17 cellular contexts compared by ENCODE assay signal in the genomic region with DNA sequence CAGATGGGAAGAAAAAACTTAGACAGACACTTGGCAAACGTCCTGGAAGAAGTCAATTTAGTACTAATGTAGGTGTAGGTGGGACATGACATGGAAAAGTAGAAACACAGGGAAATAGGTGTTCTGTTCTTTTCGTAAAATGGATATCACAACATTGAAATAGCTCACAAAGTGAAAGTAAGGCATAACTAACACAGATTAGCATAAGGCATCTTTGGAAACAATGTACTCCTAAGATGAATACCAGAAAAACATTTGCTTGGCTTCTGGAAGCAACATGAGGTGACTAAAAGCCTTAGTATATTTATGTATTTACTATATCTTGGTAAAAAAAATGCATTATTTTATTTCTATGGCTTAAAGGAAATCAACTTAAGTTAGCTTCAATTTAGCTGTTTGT.
DNase-seq lines count a peak whose midpoint lies in the region; ATAC-seq and TF ChIP-seq lines count a peak whose summit lies in the region.
"Had no signal": no experiment of that assay in that cellular context is flagged by ENCODE, and none has a peak within 500 bp of the region (broad histone marks: within the 10 kb centered on the region; RNA-seq: fewer than 3 reads in every experiment).

No MANE protein-coding gene starts in this region.

- H4K20me1 ChIP-seq in DND-41 (ENCODE audit: insufficient read depth, low read length): no peaks in the 10 kb centered on the region

- no peak for DNase-seq in DND-41
- DNase-seq in Panc1 (ENCODE audit: low read depth, low spot score): no peak
- DNase-seq in foreskin fibroblast: no peak
- no peak for DNase-seq in right lobe of liver
- no peak for DNase-seq in AG08395 (ENCODE audit: low spot score)
- no peak for DNase-seq in NCI-H1930 (lab: John Stamatoyannopoulos, UW)
- DNase-seq: activated CD4-positive, alpha-beta T cell treated with anti-CD3 and anti-CD28 coated beads for 1 hour; activated naive CD8-positive, alpha-beta T cell treated with anti-CD3 and anti-CD28 coated beads for 36 hours; brain microvascular endothelial cell; Caco-2; gastrocnemius medialis; kidney glomerular epithelial cell; Peyer's patch had no signal

- 53% methylated on average over 2 of the region's 2 CpGs for WGBS in right lobe of liver (ENCODE audit: insufficient coverage, low coverage, low lambda C conversion rate, missing lambda C conversion rate)

- ATAC-seq in DND-41 (ENCODE audit: insufficient read depth, low read depth) (no peak), Panc1 (no peak), right lobe of liver (no peak), HG02885 (IDR thresholded peaks at IDR 0.05; ENCODE audit: poor library complexity, unreplicated experiment) (no peak)
- ATAC-seq: gastrocnemius medialis; GM23338; natural killer cell treated with Interleukin-12 subunit alpha and Interleukin-12 subunit beta and Interleukin-15 and Interleukin-18, amount 100 ng/mL, for 72 hours had no signal

- in situ Hi-C loops in Panc1 (cut with HindIII; ENCODE audit: low pct_unique_long_range_greater_than_20kb, low sequenced_read_pairs): no loop called here

- CTCF ChIA-PET in Panc1 (lab: Charles Lee): no interaction called here

- H3K9ac ChIP-seq in DND-41 (ENCODE audit: low read depth, low read length) (no peak overlapping the region), subcutaneous abdominal adipose tissue (ENCODE audit: low read length in 5 of 5) (no peak overlapping the region)

- intact Hi-C loops in Panc1 (cut with micrococcal nuclease; ENCODE audit: unreplicated experiment) (no loop called here), right lobe of liver (cut with DNase I) (no loop called here)

- TF ChIP-seq POLR2A in right lobe of liver (IDR thresholded peaks at IDR 0.05): no peak

- POLR2A ChIA-PET in Panc1 (lab: Charles Lee): no interaction called here

- no TSS peak for BruUV-seq in Panc1 (replicated peaks; lab: Mats Ljungman, UMichigan)

- H3K9me3 ChIP-seq in DND-41 (ENCODE audit: insufficient read depth, low read length, severe bottlenecking) (peaks cover 4% of the 10 kb centered on the region), Panc1 (ENCODE audit: control insufficient read depth, insufficient read depth, low read depth, low read length) (no peaks in the 10 kb centered on the region), subcutaneous abdominal adipose tissue (ENCODE audit: control insufficient read depth in 5 of 5, low read length in 5 of 5) (peaks cover 0 to 21% (median 0%) of the 10 kb centered on the region in 5 donors), right lobe of liver (no peaks in the 10 kb centered on the region)
- H3K9me3 ChIP-seq: Caco-2, gastrocnemius medialis had no signal

- H3K27me3 ChIP-seq in DND-41 (ENCODE audit: insufficient read depth, low read length, poor library complexity): no peaks in the 10 kb centered on the region
- H3K27me3 ChIP-seq in Panc1 (ENCODE audit: control insufficient read depth, insufficient read depth, low read length): no peaks in the 10 kb centered on the region
- peaks cover 0 to 2% (median 0%) of the 10 kb centered on the region in 5 donors for H3K27me3 ChIP-seq in subcutaneous abdominal adipose tissue (ENCODE audit: control insufficient read depth in 5 of 5, insufficient read depth in 4 of 5, low read length in 5 of 5)
- H3K27me3 ChIP-seq in right lobe of liver: no peaks in the 10 kb centered on the region
- H3K27me3 ChIP-seq: brain microvascular endothelial cell, gastrocnemius medialis, Peyer's patch had no signal

- H3K4me3 ChIP-seq in DND-41 (ENCODE audit: low read depth in 1 of 2, low read length in 2 of 2) (no peak overlapping the region), Panc1 (ENCODE audit: low read depth in 2 of 2, low read length in 2 of 2) (0 out of 4 replicates have a peak overlapping the region, but pooled peaks of 1 of the 2 experiments have one; percentile 7), foreskin fibroblast (ENCODE audit: low read depth in 1 of 2, low read length in 2 of 2) (peak overlapping the region; percentile 23 to 25), subcutaneous abdominal adipose tissue (ENCODE audit: low read depth in 1 of 5, low read length in 5 of 5) (peak overlapping the region; percentile 2 to 56 (median 25)), right lobe of liver (no peak overlapping the region)
- H3K4me3 ChIP-seq: GM23338, Peyer's patch had no signal

- no peaks in the 10 kb centered on the region for H3K4me1 ChIP-seq in DND-41 (ENCODE audit: insufficient read depth, low read length)
- no peaks in the 10 kb centered on the region for H3K4me1 ChIP-seq in Panc1 (ENCODE audit: control insufficient read depth, insufficient read depth, low read length)
- peaks cover 0 to 7% (median 0%) of the 10 kb centered on the region in 5 donors for H3K4me1 ChIP-seq in subcutaneous abdominal adipose tissue (ENCODE audit: control insufficient read depth in 5 of 5, insufficient read depth in 5 of 5, low read length in 5 of 5)
- H3K4me1 ChIP-seq in right lobe of liver: no peaks in the 10 kb centered on the region
- H3K4me1 ChIP-seq: Caco-2, Peyer's patch had no signal

- H3K4me2 ChIP-seq in DND-41 (ENCODE audit: insufficient read depth, low read length): no peak overlapping the region
- H3K4me2 ChIP-seq: GM23338 had no signal

- H2AFZ ChIP-seq in DND-41 (ENCODE audit: low read depth, low read length): peak overlapping the region; percentile 30; the same call in 1 of the 2 replicates
- H2AFZ ChIP-seq: GM23338 had no signal

- H3K36me3 ChIP-seq in DND-41 (ENCODE audit: insufficient read depth, low read length) (no peaks in the 10 kb centered on the region), Panc1 (ENCODE audit: control insufficient read depth, insufficient read depth, low read length) (no peaks in the 10 kb centered on the region), subcutaneous abdominal adipose tissue (ENCODE audit: control insufficient read depth in 5 of 5, insufficient read depth in 5 of 5, low read length in 5 of 5) (no peaks in the 10 kb centered on the region), right lobe of liver (no peaks in the 10 kb centered on the region)
- H3K36me3 ChIP-seq: brain microvascular endothelial cell, gastrocnemius medialis, Peyer's patch had no signal

- H3K27ac ChIP-seq in DND-41 (ENCODE audit: low read length) (no peak overlapping the region), Panc1 (ENCODE audit: low read length) (0 out of 2 replicates have a peak overlapping the region, but pooled peaks have one; percentile 9), subcutaneous abdominal adipose tissue (ENCODE audit: low read depth, low read length) (peak overlapping the region; percentile 61), right lobe of liver (no peak overlapping the region)
- H3K27ac ChIP-seq: brain microvascular endothelial cell, Peyer's patch had no signal

- H3K79me2 ChIP-seq in DND-41 (ENCODE audit: insufficient read depth, low read length): no peaks in the 10 kb centered on the region

- TF ChIP-seq CTCF in DND-41 (IDR thresholded peaks at IDR 0.05; ENCODE audit: borderline replicate concordance, extremely low read depth, low read length, poor library complexity, severe bottlenecking): no peak
- no peak for TF ChIP-seq CTCF in Panc1 (IDR thresholded peaks at IDR 0.05)
- TF ChIP-seq CTCF in foreskin fibroblast (IDR thresholded peaks at IDR 0.05; ENCODE audit: low read depth, low read length): no peak
- no peak for TF ChIP-seq CTCF in right lobe of liver (IDR thresholded peaks at IDR 0.05)

Comparison
In these comparisons a context has a peak if more than half of its experiments do, and no peak if none do; other contexts are left out.
1. H3K27ac ChIP-seq: peak in Panc1 (single experiment) and subcutaneous abdominal adipose tissue (single experiment); none in DND-41 (single experiment) and right lobe of liver (0 of 3).
2. H3K4me3 ChIP-seq: peak in foreskin fibroblast (2 of 2) and subcutaneous abdominal adipose tissue (5 of 5); none in DND-41 (0 of 2) and right lobe of liver (0 of 3).